ENCODE assay signal across 1 cellular context in the genomic region with DNA sequence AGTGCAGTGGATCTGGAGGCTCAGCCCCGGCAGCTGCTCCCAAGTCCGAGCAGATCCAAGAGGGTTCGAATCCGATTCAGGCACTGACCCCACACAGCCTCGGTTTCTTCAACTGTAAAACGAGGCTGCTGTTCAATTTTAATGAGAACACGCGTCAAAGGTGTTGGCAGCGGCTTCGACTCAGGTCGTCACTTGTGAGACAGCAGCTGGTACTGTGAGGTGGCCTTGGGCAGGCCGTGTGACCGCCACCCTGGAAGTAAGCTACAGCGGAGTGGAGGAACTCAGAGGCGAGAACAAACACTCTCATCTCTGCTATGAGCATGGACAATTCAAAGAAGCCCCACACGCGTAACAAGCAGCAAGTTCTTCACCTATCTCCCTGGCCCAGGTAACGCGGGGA.
TF ChIP-seq lines count a peak whose summit lies in the region.

No MANE protein-coding gene starts in this region.

TF ChIP-seq in GM12878, 131 proteins besides CTCF, POLR2A, EP300 and RAD21:
- TF ChIP-seq MTA2 (IDR thresholded peaks at IDR 0.05; ENCODE audit: low read depth) (no peak), ZNF24 (IDR thresholded peaks at IDR 0.05) (no peak), EGR1 (IDR thresholded peaks at IDR 0.05; ENCODE audit: borderline replicate concordance in 1 of 2, low read depth in 2 of 2, low read length in 2 of 2) (no peak), HDGF (IDR thresholded peaks at IDR 0.05) (no peak), SREBF1 (IDR thresholded peaks at IDR 0.05; ENCODE audit: low read length) (no peak), TBL1XR1 (IDR thresholded peaks at IDR 0.05; ENCODE audit: low read depth, low read length) (no peak), NFXL1 (IDR thresholded peaks at IDR 0.05; ENCODE audit: borderline replicate concordance) (no peak), CREB1 (IDR thresholded peaks at IDR 0.05; ENCODE audit: low read depth) (no peak), MYB (IDR thresholded peaks at IDR 0.05; ENCODE audit: borderline replicate concordance, low read depth, low read length) (no peak), ZNF274 (IDR thresholded peaks at IDR 0.05; ENCODE audit: insufficient read depth, insufficient read length) (no peak)
- TF ChIP-seq, protein P1, sequence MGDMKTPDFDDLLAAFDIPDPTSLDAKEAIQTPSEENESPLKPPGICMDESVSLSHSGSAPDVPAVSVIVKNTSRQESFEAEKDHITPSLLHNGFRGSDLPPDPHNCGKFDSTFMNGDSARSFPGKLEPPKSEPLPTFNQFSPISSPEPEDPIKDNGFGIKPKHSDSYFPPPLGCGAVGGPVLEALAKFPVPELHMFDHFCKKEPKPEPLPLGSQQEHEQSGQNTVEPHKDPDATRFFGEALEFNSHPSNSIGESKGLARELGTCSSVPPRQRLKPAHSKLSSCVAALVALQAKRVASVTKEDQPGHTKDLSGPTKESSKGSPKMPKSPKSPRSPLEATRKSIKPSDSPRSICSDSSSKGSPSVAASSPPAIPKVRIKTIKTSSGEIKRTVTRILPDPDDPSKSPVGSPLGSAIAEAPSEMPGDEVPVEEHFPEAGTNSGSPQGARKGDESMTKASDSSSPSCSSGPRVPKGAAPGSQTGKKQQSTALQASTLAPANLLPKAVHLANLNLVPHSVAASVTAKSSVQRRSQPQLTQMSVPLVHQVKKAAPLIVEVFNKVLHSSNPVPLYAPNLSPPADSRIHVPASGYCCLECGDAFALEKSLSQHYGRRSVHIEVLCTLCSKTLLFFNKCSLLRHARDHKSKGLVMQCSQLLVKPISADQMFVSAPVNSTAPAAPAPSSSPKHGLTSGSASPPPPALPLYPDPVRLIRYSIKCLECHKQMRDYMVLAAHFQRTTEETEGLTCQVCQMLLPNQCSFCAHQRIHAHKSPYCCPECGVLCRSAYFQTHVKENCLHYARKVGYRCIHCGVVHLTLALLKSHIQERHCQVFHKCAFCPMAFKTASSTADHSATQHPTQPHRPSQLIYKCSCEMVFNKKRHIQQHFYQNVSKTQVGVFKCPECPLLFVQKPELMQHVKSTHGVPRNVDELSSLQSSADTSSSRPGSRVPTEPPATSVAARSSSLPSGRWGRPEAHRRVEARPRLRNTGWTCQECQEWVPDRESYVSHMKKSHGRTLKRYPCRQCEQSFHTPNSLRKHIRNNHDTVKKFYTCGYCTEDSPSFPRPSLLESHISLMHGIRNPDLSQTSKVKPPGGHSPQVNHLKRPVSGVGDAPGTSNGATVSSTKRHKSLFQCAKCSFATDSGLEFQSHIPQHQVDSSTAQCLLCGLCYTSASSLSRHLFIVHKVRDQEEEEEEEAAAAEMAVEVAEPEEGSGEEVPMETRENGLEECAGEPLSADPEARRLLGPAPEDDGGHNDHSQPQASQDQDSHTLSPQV (IDR thresholded peaks at IDR 0.05): no peak
- TF ChIP-seq, protein P2, sequence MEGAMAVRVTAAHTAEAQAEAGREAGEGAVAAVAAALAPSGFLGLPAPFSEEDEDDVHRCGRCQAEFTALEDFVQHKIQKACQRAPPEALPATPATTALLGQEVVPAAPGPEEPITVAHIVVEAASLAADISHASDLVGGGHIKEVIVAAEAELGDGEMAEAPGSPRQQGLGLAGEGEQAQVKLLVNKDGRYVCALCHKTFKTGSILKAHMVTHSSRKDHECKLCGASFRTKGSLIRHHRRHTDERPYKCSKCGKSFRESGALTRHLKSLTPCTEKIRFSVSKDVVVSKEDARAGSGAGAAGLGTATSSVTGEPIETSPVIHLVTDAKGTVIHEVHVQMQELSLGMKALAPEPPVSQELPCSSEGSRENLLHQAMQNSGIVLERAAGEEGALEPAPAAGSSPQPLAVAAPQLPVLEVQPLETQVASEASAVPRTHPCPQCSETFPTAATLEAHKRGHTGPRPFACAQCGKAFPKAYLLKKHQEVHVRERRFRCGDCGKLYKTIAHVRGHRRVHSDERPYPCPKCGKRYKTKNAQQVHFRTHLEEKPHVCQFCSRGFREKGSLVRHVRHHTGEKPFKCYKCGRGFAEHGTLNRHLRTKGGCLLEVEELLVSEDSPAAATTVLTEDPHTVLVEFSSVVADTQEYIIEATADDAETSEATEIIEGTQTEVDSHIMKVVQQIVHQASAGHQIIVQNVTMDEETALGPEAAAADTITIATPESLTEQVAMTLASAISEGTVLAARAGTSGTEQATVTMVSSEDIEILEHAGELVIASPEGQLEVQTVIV (IDR thresholded peaks at IDR 0.05; ENCODE audit: borderline replicate concordance, partially characterized antibody): no peak
